ENCODE assay signal across 23 cellular contexts in the genomic region with DNA sequence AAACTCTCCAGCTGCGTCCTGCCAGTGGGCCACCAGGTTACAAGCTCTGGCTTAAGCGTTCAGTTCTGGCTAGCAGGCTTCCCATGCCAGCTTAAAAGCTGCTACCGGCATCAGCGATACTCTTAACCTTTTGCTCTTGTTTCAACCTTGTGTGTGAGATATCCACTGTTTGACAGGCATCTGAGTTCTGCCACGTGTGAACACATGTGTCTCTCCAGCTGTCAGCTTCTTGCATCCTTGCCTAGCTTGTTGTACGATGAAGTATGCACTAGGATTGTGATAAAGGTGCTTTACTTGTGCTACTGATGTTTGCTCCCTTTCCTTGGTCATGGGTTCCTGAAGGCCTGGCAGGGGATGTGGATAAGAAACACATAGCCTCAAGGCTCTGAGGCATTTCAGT.
"Had no signal": no experiment of that assay in that cellular context is flagged by ENCODE, and none has a peak within 500 bp of the region (broad histone marks: within the 10 kb centered on the region; RNA-seq: fewer than 3 reads in every experiment).

No MANE protein-coding gene starts in this region.

- FAIRE-seq: keratinocyte, pancreas had no signal

- H3K9me3 Mint-ChIP-seq: immature natural killer cell, natural killer cell had no signal

- H3K9me3 ChIP-seq: pancreas, testis, upper lobe of right lung had no signal

- H3K27ac ChIP-seq: esophagus muscularis mucosa, gastroesophageal sphincter, left ventricle myocardium inferior, lower lobe of right lung, neural progenitor cell, pancreas, spleen, testis, upper lobe of right lung had no signal

- H3K27ac Mint-ChIP-seq: immature natural killer cell; memory B cell; mesothelial cell of epicardium; natural killer cell; neural progenitor cell; stimulated activated naive B cell treated with anti-CD40 and anti-IgM and Interleukin-4, amounts not matched to agents 10 μg/mL and 1 μg/mL and 100 μg/mL, for 72 hours had no signal

- H3K4me3 Mint-ChIP-seq: immature natural killer cell; memory B cell; mesothelial cell of epicardium; natural killer cell; neural progenitor cell; stimulated activated naive B cell treated with anti-CD40 and anti-IgM and Interleukin-4, amounts not matched to agents 10 μg/mL and 1 μg/mL and 100 μg/mL, for 72 hours; stimulated activated naive CD8-positive, alpha-beta T cell treated with anti-CD3 and anti-CD28 coated beads, Interleukin-15, amount 100 ng/mL, for 72 hours had no signal

- H3K36me3 ChIP-seq: esophagus muscularis mucosa, gastroesophageal sphincter, left ventricle myocardium inferior, lower lobe of right lung, neural progenitor cell, pancreas, spleen, tibial nerve, upper lobe of right lung had no signal

- DNase-seq: effector memory CD4-positive, alpha-beta T cell; glutamatergic neuron; immature natural killer cell; left ventricle myocardium inferior; lower lobe of right lung; natural killer cell; nucleus accumbens; pancreas; right cardiac atrium; spleen; stimulated activated CD4-positive, alpha-beta T cell treated with anti-CD3 and anti-CD28 coated beads, Interleukin-2, amount 100 ng/mL, for 24 hours; stimulated activated CD4-positive, alpha-beta T cell treated with anti-CD3 and anti-CD28 coated beads, Interleukin-4, amount 100 ng/mL, for 4 hours; stimulated activated naive B cell treated with anti-CD40 and anti-IgM and Interleukin-4, amounts not matched to agents 10 μg/mL and 1 μg/mL and 100 μg/mL, for 72 hours; stimulated activated naive CD8-positive, alpha-beta T cell treated with anti-CD3 and anti-CD28 coated beads, Interleukin-15, amount 100 ng/mL, for 72 hours; testis; upper lobe of right lung had no signal

- H3K4me1 Mint-ChIP-seq: immature natural killer cell; memory B cell; mesothelial cell of epicardium; natural killer cell; stimulated activated naive B cell treated with anti-CD40 and anti-IgM and Interleukin-4, amounts not matched to agents 10 μg/mL and 1 μg/mL and 100 μg/mL, for 72 hours; stimulated activated naive CD8-positive, alpha-beta T cell treated with anti-CD3 and anti-CD28 coated beads, Interleukin-15, amount 100 ng/mL, for 72 hours had no signal

- H3K36me3 Mint-ChIP-seq: immature natural killer cell, mesothelial cell of epicardium, natural killer cell, neural progenitor cell had no signal

- ATAC-seq: gastroesophageal sphincter; lower lobe of right lung; natural killer cell; pancreas; right cardiac atrium; stimulated activated naive B cell treated with anti-CD40 and anti-IgM and Interleukin-4, amounts not matched to agents 10 μg/mL and 1 μg/mL and 100 μg/mL, for 72 hours; stimulated activated naive CD8-positive, alpha-beta T cell treated with anti-CD3 and anti-CD28 coated beads, Interleukin-15, amount 100 ng/mL, for 72 hours; upper lobe of right lung had no signal

- H3K4me3 ChIP-seq: esophagus muscularis mucosa, gastroesophageal sphincter, left ventricle myocardium inferior, lower lobe of right lung, neural progenitor cell, pancreas, spleen, testis, tibial nerve, upper lobe of right lung had no signal

- H3K27me3 ChIP-seq: gastroesophageal sphincter, pancreas, testis, tibial nerve had no signal
